In the genomic region with DNA sequence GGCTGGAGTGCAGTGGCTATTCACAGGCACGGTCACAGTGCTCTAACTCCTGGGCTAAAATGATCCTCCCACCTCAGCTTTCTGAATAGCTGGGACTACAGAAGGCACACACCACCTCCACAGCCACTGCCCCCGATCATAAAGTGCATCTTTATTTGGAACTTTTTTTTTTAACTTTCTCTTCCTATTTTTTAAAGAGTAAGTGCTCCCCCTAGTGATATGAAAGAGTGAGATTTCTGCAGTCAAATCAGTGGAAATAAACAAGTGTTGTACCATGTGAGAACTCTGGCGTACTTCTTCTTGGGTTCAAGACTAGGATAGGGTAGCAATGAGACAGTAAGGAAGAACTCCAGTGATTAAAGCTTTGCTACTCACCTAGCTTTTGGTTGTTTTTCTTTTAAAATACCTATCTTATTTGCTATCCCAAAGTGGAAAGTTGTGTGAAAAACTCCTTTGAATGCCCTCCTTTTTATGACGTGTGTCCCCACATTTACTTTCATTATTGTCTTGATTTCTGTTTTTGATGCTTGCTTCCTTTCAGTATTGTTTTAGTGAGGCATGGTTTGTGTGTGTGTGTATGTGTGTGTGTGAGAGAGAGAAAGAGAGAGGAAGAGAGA, we compare ENCODE assay signal across 8 cellular contexts. TPM values are rescaled to one million over a fixed set of nuclear protein-coding genes. Genes with fewer than 3 reads are reported as not detected.
A peak's percentile ranks its signal among the peaks of the same experiment; 100 is the strongest.
DNase-seq lines count a peak whose midpoint lies in the region; ATAC-seq and TF ChIP-seq lines count a peak whose summit lies in the region.

No MANE protein-coding gene starts in this region.

- CTCF ChIA-PET in activated naive CD4-positive, alpha-beta T cell treated with anti-CD3 and anti-CD28 coated beads for 36 hours (lab: Charles Lee), result interaction anchor here (0.5 to 6.3 kb wide), 23 partner anchors 9 to 305 kb away, joined by 3 to 134 read pairs (median 4); a partner anchor contains a TSS
- CTCF ChIA-PET in WTC11 (lab: Charles Lee), result interaction anchor here (0.6 to 2.1 kb wide), 23 partner anchors 8 to 261 kb away, joined by 3 to 40 read pairs (median 4); a partner anchor contains a TSS

- H3K27me3 Mint-ChIP-seq in activated naive CD4-positive, alpha-beta T cell treated with anti-CD3 and anti-CD28 coated beads for 36 hours (ENCODE audit: low read depth), result no peaks in the 10 kb centered on the region
- H3K27me3 Mint-ChIP-seq in WTC11 (ENCODE audit: low read depth), result peaks cover 16% of the 10 kb centered on the region
- H3K27me3 Mint-ChIP-seq in progenitor cell of endocrine pancreas, result peaks cover 6% of the 10 kb centered on the region

- no peaks in the 10 kb centered on the region for H3K27me3 ChIP-seq in HAP-1 (ENCODE audit: low read depth)

- POLR2A ChIA-PET in WTC11 (lab: Charles Lee), result interaction anchor here (0.6 to 0.7 kb wide), 4 partner anchors 44 to 271 kb away, joined by 3 to 4 read pairs (median 3); no protein-coding TSS in a partner anchor

- peaks cover 30% of the 10 kb centered on the region for H3K4me1 ChIP-seq in HAP-1

- peak overlapping the region; percentile 9 for H3K27ac Mint-ChIP-seq in activated naive CD4-positive, alpha-beta T cell treated with anti-CD3 and anti-CD28 coated beads for 36 hours
- H3K27ac Mint-ChIP-seq in WTC11 (no peak overlapping the region), progenitor cell of endocrine pancreas (peak overlapping the region; percentile 14)

- peak overlapping the region; percentile 31 for H3K4me3 Mint-ChIP-seq in activated naive CD4-positive, alpha-beta T cell treated with anti-CD3 and anti-CD28 coated beads for 36 hours
- no peak overlapping the region for H3K4me3 Mint-ChIP-seq in WTC11
- peak overlapping the region; percentile 6 for H3K4me3 Mint-ChIP-seq in progenitor cell of endocrine pancreas (ENCODE audit: low read depth)

- H3K9me3 ChIP-seq in HAP-1, result no peaks in the 10 kb centered on the region

- peak; percentile 61 for ATAC-seq in WTC11

- H3K4me3 ChIP-seq in HAP-1 (no peak overlapping the region), foreskin fibroblast (ENCODE audit: low read depth in 1 of 2, low read length in 2 of 2) (peak overlapping the region in 1 of 2 donors; percentile 14)

- no peaks in the 10 kb centered on the region for H3K36me3 Mint-ChIP-seq in activated naive CD4-positive, alpha-beta T cell treated with anti-CD3 and anti-CD28 coated beads for 36 hours (ENCODE audit: low read depth)
- H3K36me3 Mint-ChIP-seq in WTC11 (no peaks in the 10 kb centered on the region), progenitor cell of endocrine pancreas (ENCODE audit: insufficient read depth) (no peaks in the 10 kb centered on the region)

- TF ChIP-seq CTCF in WTC11 (IDR thresholded peaks at IDR 0.05) (no peak), foreskin fibroblast (IDR thresholded peaks at IDR 0.05; ENCODE audit: low read depth, low read length) (peak; percentile 54), progenitor cell of endocrine pancreas (IDR thresholded peaks at IDR 0.05; ENCODE audit: unreplicated experiment) (peak; percentile 63)

- no peaks in the 10 kb centered on the region for H3K9me3 Mint-ChIP-seq in activated naive CD4-positive, alpha-beta T cell treated with anti-CD3 and anti-CD28 coated beads for 36 hours
- H3K9me3 Mint-ChIP-seq in WTC11 (no peaks in the 10 kb centered on the region), progenitor cell of endocrine pancreas (ENCODE audit: low read depth) (no peaks in the 10 kb centered on the region)

- in situ Hi-C loops in HAP-1 (cut with MboI; ENCODE audit: low sequenced_read_pairs), result no loop called here

- intact Hi-C loops in activated naive CD4-positive, alpha-beta T cell treated with anti-CD3 and anti-CD28 coated beads for 36 hours (cut with micrococcal nuclease), result loop anchor here (1.0 to 5.0 kb wide), 4 partner anchors 44 to 144 kb away; no protein-coding TSS in a partner anchor

- DNase-seq in activated naive CD4-positive, alpha-beta T cell treated with anti-CD3 and anti-CD28 coated beads for 36 hours, result no peak
- DNase-seq in activated naive CD4-positive, alpha-beta T cell (lab: John Stamatoyannopoulos, UW), result no peak
- peak; percentile 60 to 87 for DNase-seq in HAP-1 (ENCODE audit: low spot score in 2 of 2)
- DNase-seq in NCI-H1417 (lab: John Stamatoyannopoulos, UW), result peak; percentile 30 to 73 (median 39)
- DNase-seq in WTC11 (ENCODE audit: low spot score), result no peak
- DNase-seq in foreskin fibroblast, result peak in 1 of 2 donors; percentile 54
- no peak for DNase-seq in progenitor cell of endocrine pancreas (ENCODE audit: low spot score, unreplicated experiment)
- DNase-seq in GM19238 (ENCODE audit: insufficient read length, low spot score), result no peak

- H3K4me1 Mint-ChIP-seq in activated naive CD4-positive, alpha-beta T cell treated with anti-CD3 and anti-CD28 coated beads for 36 hours (ENCODE audit: low read depth), result peaks cover 45% of the 10 kb centered on the region
- H3K4me1 Mint-ChIP-seq in WTC11 (peaks cover 36% of the 10 kb centered on the region), progenitor cell of endocrine pancreas (ENCODE audit: low read depth) (peaks cover 33% of the 10 kb centered on the region)

- no peaks in the 10 kb centered on the region; the same call in 1 of the 2 replicates for H3K36me3 ChIP-seq in HAP-1 (replicated peaks)

TF ChIP-seq in WTC11, 78 proteins besides CTCF, POLR2A, EP300 and RAD21 (continues in another document):
- TF ChIP-seq, protein P1, sequence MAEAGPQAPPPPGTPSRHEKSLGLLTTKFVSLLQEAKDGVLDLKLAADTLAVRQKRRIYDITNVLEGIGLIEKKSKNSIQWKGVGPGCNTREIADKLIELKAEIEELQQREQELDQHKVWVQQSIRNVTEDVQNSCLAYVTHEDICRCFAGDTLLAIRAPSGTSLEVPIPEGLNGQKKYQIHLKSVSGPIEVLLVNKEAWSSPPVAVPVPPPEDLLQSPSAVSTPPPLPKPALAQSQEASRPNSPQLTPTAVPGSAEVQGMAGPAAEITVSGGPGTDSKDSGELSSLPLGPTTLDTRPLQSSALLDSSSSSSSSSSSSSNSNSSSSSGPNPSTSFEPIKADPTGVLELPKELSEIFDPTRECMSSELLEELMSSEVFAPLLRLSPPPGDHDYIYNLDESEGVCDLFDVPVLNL (CRISPR knock-in tag; IDR thresholded peaks at IDR 0.05; ENCODE audit: borderline replicate concordance, low read depth), result no peak
- TF ChIP-seq RELA (CRISPR knock-in tag; IDR thresholded peaks at IDR 0.05; ENCODE audit: borderline replicate concordance), result no peak
- no peak for TF ChIP-seq ATF1 (CRISPR knock-in tag; IDR thresholded peaks at IDR 0.05)
- no peak for TF ChIP-seq ZNF219 (CRISPR knock-in tag; IDR thresholded peaks at IDR 0.05; ENCODE audit: borderline replicate concordance)
- TF ChIP-seq ZNF416 (CRISPR knock-in tag; IDR thresholded peaks at IDR 0.05), result no peak
- TF ChIP-seq, protein P2, sequence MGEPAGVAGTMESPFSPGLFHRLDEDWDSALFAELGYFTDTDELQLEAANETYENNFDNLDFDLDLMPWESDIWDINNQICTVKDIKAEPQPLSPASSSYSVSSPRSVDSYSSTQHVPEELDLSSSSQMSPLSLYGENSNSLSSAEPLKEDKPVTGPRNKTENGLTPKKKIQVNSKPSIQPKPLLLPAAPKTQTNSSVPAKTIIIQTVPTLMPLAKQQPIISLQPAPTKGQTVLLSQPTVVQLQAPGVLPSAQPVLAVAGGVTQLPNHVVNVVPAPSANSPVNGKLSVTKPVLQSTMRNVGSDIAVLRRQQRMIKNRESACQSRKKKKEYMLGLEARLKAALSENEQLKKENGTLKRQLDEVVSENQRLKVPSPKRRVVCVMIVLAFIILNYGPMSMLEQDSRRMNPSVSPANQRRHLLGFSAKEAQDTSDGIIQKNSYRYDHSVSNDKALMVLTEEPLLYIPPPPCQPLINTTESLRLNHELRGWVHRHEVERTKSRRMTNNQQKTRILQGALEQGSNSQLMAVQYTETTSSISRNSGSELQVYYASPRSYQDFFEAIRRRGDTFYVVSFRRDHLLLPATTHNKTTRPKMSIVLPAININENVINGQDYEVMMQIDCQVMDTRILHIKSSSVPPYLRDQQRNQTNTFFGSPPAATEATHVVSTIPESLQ (CRISPR knock-in tag; IDR thresholded peaks at IDR 0.05), result no peak
- no peak for TF ChIP-seq NR2C2 (CRISPR knock-in tag; IDR thresholded peaks at IDR 0.05)
- TF ChIP-seq, protein P3, sequence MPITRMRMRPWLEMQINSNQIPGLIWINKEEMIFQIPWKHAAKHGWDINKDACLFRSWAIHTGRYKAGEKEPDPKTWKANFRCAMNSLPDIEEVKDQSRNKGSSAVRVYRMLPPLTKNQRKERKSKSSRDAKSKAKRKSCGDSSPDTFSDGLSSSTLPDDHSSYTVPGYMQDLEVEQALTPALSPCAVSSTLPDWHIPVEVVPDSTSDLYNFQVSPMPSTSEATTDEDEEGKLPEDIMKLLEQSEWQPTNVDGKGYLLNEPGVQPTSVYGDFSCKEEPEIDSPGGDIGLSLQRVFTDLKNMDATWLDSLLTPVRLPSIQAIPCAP (CRISPR knock-in tag; IDR thresholded peaks at IDR 0.05), result no peak
- no peak for TF ChIP-seq TEAD1 (CRISPR knock-in tag; IDR thresholded peaks at IDR 0.05)
- TF ChIP-seq ESRRA (CRISPR knock-in tag; IDR thresholded peaks at IDR 0.05; ENCODE audit: borderline replicate concordance), result no peak
- no peak for TF ChIP-seq JAZF1 (CRISPR knock-in tag; IDR thresholded peaks at IDR 0.05)
- TF ChIP-seq, protein P4, sequence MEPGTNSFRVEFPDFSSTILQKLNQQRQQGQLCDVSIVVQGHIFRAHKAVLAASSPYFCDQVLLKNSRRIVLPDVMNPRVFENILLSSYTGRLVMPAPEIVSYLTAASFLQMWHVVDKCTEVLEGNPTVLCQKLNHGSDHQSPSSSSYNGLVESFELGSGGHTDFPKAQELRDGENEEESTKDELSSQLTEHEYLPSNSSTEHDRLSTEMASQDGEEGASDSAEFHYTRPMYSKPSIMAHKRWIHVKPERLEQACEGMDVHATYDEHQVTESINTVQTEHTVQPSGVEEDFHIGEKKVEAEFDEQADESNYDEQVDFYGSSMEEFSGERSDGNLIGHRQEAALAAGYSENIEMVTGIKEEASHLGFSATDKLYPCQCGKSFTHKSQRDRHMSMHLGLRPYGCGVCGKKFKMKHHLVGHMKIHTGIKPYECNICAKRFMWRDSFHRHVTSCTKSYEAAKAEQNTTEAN (CRISPR knock-in tag; IDR thresholded peaks at IDR 0.05), result no peak

RNA-seq across cellular contexts. Expression of a gene that starts 6.6 kb away (rescaled TPM):
- total RNA-seq in activated naive CD4-positive, alpha-beta T cell treated with anti-CD3 and anti-CD28 coated beads for 36 hours, result 10 to 100 TPM; 13.2 to 13.9 TPM
- total RNA-seq in WTC11 (2021) (8.1 to 9.6 TPM (median 8.2 TPM) in 3 replicates), progenitor cell of endocrine pancreas (12.8 and 13.5 TPM in 2 replicates)

RNA-seq across cellular contexts. Expression of a gene that starts 51.4 kb away (rescaled TPM):
- total RNA-seq in activated naive CD4-positive, alpha-beta T cell treated with anti-CD3 and anti-CD28 coated beads for 36 hours, result 10 to 100 TPM; 67.0 to 73.4 TPM
- 22.1 to 37.2 TPM (median 35.5 TPM) in 3 replicates for total RNA-seq in WTC11 (2021)
- 27.4 and 32.2 TPM in 2 replicates for total RNA-seq in progenitor cell of endocrine pancreas

Comparison
In these comparisons a context has a peak if more than half of its experiments do, and no peak if none do; other contexts are left out.
1. DNase-seq: peak in HAP-1 (2 of 2) and NCI-H1417 (3 of 3); none in activated naive CD4-positive, alpha-beta T cell treated with anti-CD3 and anti-CD28 coated beads for 36 hours (single experiment), activated naive CD4-positive, alpha-beta T cell (0 of 4), WTC11 (single experiment), progenitor cell of endocrine pancreas (single experiment) and GM19238 (single experiment).